1 cellular context compared by ENCODE assay signal in the genomic region with DNA sequence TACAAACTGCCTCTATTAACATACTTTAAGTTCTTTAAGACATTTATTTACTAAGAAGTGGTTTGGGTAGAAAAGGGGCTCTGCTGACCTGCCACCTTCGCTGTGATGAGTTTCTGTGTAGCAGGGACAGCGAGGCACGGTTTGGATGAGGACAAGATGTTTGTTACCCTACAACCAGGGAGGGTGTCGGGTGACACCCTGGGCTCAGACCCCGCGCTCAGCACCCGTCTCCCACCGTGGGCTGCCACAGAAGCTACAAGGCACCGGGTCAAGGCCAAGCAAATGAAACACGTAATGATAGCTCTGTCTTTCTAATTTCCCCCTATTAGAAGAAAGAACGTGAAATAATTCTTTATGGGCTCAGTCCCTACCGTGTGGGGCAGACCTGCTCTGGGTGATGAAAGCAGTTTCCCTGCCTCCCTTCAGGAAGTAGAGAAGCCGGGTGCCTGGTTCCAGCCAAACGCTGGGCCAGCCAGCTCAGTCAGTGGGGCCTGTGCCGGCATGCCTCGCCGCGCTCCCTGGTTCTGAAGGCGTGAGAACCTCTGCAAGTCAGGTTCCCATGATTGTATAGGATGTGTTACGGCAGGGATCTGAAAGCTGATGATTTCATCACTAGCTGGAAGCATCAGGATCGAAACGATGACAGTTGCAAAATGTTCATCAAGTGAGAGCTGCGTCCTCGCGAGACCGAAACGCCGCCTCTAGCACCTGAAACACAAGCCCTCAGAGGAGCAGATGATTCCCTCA.
TF ChIP-seq lines count a peak whose summit lies in the region.

No MANE protein-coding gene starts in this region.

TF ChIP-seq in neural cell, 6 proteins besides CTCF, POLR2A, EP300 and RAD21:
- TF ChIP-seq EZH2 (IDR thresholded peaks at IDR 0.05; ENCODE audit: borderline replicate concordance, insufficient read depth, low read length, poor library complexity, severe bottlenecking) (no peak), REST (IDR thresholded peaks at IDR 0.05; ENCODE audit: borderline replicate concordance) (no peak), SMC3 (conservative IDR thresholded peaks at IDR 0.05; ENCODE audit: poor library complexity) (no peak), POLR2AphosphoS5 (IDR thresholded peaks at IDR 0.05) (no peak), TAF1 (IDR thresholded peaks at IDR 0.05; ENCODE audit: low read depth) (no peak), MXI1 (conservative IDR thresholded peaks at IDR 0.05; ENCODE audit: poor library complexity, severe bottlenecking) (no peak)
